Comparison of ENCODE assay signal across 8 cellular contexts in genomic region chr4:972651-973424, GRCh38. TPM values are rescaled to one million over a fixed set of nuclear protein-coding genes. Genes with fewer than 3 reads are reported as not detected.
DNase-seq lines count a peak whose midpoint lies in the region; ATAC-seq, FAIRE-seq and TF ChIP-seq lines count a peak whose summit lies in the region.

No MANE protein-coding gene starts in this region.

- DNase-seq in AG04449 (ENCODE audit: low read depth, low spot score) (no peak), HL-60 (ENCODE audit: low read depth in 1 of 2, low spot score in 1 of 2) (peak in 1 of 2 experiments; percentile 29), endothelial cell of umbilical vein (ENCODE audit: low read depth, low spot score) (peak; percentile 24), nephron progenitor cell (peak; percentile 50), thoracic aorta (ENCODE audit: low spot score) (no peak), NOMO-1 treated with DMSO at 0.1 percent for 48 hours (lab: John Stamatoyannopoulos, UW; ENCODE audit: unreplicated experiment) (no peak)
- DNase-seq in activated CD4-positive, alpha-beta memory T cell treated with anti-CD3 and anti-CD28 coated beads, Interleukin-2, amount 10 ng/mL, durations not matched to agents 7 days and 5 days, result peak; percentile 58

- BruUV-seq in endothelial cell of umbilical vein (replicated peaks; lab: Mats Ljungman, UMichigan), result no TSS peak

- H3K27ac ChIP-seq in HL-60 (replicated peaks) (no peak overlapping the region), endothelial cell of umbilical vein (ENCODE audit: insufficient read depth, low read depth, low read length) (no peak overlapping the region), thoracic aorta (no peak overlapping the region)

- no peaks in the 10 kb centered on the region for H3K27me3 Mint-ChIP-seq in activated CD4-positive, alpha-beta memory T cell treated with anti-CD3 and anti-CD28 coated beads, Interleukin-2, amount 10 ng/mL, durations not matched to agents 7 days and 5 days
- peaks cover 50% of the 10 kb centered on the region for H3K27me3 Mint-ChIP-seq in nephron progenitor cell (ENCODE audit: low read depth, poor library complexity)

- no peaks in the 10 kb centered on the region for H3K79me2 ChIP-seq in endothelial cell of umbilical vein (ENCODE audit: control insufficient read depth, insufficient read depth, low read length)

- FAIRE-seq in endothelial cell of umbilical vein (lab: Jason Lieb, UNC), result no peak

- dilution Hi-C loops in endothelial cell of umbilical vein (cut with MboI; ENCODE audit: extremely low pct_ligation_motif_present, low sequenced_read_pairs), result no loop called here

- POLR2A ChIA-PET in AG04449 (lab: Yijun Ruan, JAX), result no interaction called here
- POLR2A ChIA-PET in activated CD4-positive, alpha-beta memory T cell treated with anti-CD3 and anti-CD28 coated beads, Interleukin-2, amount 10 ng/mL, durations not matched to agents 7 days and 5 days (lab: Charles Lee), result interaction anchor here (0.8 to 2.0 kb wide), 5 partner anchors 10 to 43 kb away, joined by 3 to 6 read pairs (median 4); partner anchors contain the start of genes GAK and TMEM175
- POLR2A ChIA-PET in endothelial cell of umbilical vein (lab: Charles Lee), result no interaction called here

- H3K36me3 ChIP-seq in endothelial cell of umbilical vein (ENCODE audit: control insufficient read depth in 2 of 2, extremely low read depth in 1 of 2, insufficient read depth in 2 of 2, low read length in 2 of 2) (no peaks in the 10 kb centered on the region), thoracic aorta (no peaks in the 10 kb centered on the region)

- peak overlapping the region; percentile 85 for H3K4me2 ChIP-seq in endothelial cell of umbilical vein (ENCODE audit: insufficient read depth, low read length)

- no peak for TF ChIP-seq POLR2A in endothelial cell of umbilical vein (IDR thresholded peaks at IDR 0.05; ENCODE audit: low read depth, low read length)

- intact Hi-C loops in endothelial cell of umbilical vein (cut with micrococcal nuclease), result loop anchor here (1.0 to 2.0 kb wide), 2 partner anchors 14 to 41 kb away; partner anchors contain the start of genes GAK, IDUA and TMEM175

- H3K4me1 ChIP-seq in endothelial cell of umbilical vein (ENCODE audit: control insufficient read depth, extremely low read depth, insufficient read depth, low read length), result peaks cover 11% of the 10 kb centered on the region
- H3K4me1 ChIP-seq in thoracic aorta (ENCODE audit: control insufficient read depth in 1 of 2, low read depth in 2 of 2), result peaks cover 10 to 21% of the 10 kb centered on the region in 2 donors

- H3K4me3 ChIP-seq in AG04449 (ENCODE audit: low read depth, low read length) (peak overlapping the region; percentile 75), HL-60 (replicated peaks; ENCODE audit: insufficient read depth, low read length) (peak overlapping the region; percentile 67), endothelial cell of umbilical vein (replicated peaks in 1 of 3; ENCODE audit: insufficient read depth in 1 of 3, low read depth in 1 of 3, low read length in 3 of 3) (peak overlapping the region; percentile 62 to 95 (median 87)), thoracic aorta (peak overlapping the region; percentile 97)

- H3K9me1 ChIP-seq in endothelial cell of umbilical vein (replicated peaks; ENCODE audit: control insufficient read depth, extremely low read depth, insufficient read depth, low read length), result no peaks in the 10 kb centered on the region

- no peak overlapping the region for H3K27ac Mint-ChIP-seq in activated CD4-positive, alpha-beta memory T cell treated with anti-CD3 and anti-CD28 coated beads, Interleukin-2, amount 10 ng/mL, durations not matched to agents 7 days and 5 days
- H3K27ac Mint-ChIP-seq in nephron progenitor cell, result no peak overlapping the region

- no peaks in the 10 kb centered on the region for H3K9me3 Mint-ChIP-seq in activated CD4-positive, alpha-beta memory T cell treated with anti-CD3 and anti-CD28 coated beads, Interleukin-2, amount 10 ng/mL, durations not matched to agents 7 days and 5 days
- H3K9me3 Mint-ChIP-seq in nephron progenitor cell, result peaks cover 13% of the 10 kb centered on the region

- H3K4me1 Mint-ChIP-seq in activated CD4-positive, alpha-beta memory T cell treated with anti-CD3 and anti-CD28 coated beads, Interleukin-2, amount 10 ng/mL, durations not matched to agents 7 days and 5 days, result peaks cover 6% of the 10 kb centered on the region
- peaks cover 9% of the 10 kb centered on the region for H3K4me1 Mint-ChIP-seq in nephron progenitor cell

- peak overlapping the region; percentile 56 for H3K4me3 Mint-ChIP-seq in activated CD4-positive, alpha-beta memory T cell treated with anti-CD3 and anti-CD28 coated beads, Interleukin-2, amount 10 ng/mL, durations not matched to agents 7 days and 5 days
- peak overlapping the region; percentile 57 for H3K4me3 Mint-ChIP-seq in nephron progenitor cell

- H2AFZ ChIP-seq in endothelial cell of umbilical vein (ENCODE audit: low read depth, low read length), result peak overlapping the region; percentile 46

- H4K20me1 ChIP-seq in endothelial cell of umbilical vein (replicated peaks; ENCODE audit: control insufficient read depth, extremely low read depth, insufficient read depth, low read length), result no peaks in the 10 kb centered on the region

- no peak for TF ChIP-seq CTCF in AG04449 (IDR thresholded peaks at IDR 0.05; ENCODE audit: insufficient read depth, low read length, missing control alignments)
- no peak for TF ChIP-seq CTCF in HL-60 (IDR thresholded peaks at IDR 0.05; ENCODE audit: insufficient read depth, low read length)
- TF ChIP-seq CTCF in endothelial cell of umbilical vein (IDR thresholded peaks at IDR 0.05; ENCODE audit: extremely low read depth in 1 of 2, insufficient read depth in 1 of 2, low read depth in 1 of 2, low read length in 2 of 2), result no peak
- TF ChIP-seq CTCF in nephron progenitor cell (IDR thresholded peaks at IDR 0.05), result no peak
- no peak for TF ChIP-seq CTCF in thoracic aorta (IDR thresholded peaks at IDR 0.05)

- CTCF ChIA-PET in AG04449 (lab: Yijun Ruan, JAX), result interaction anchor here (0.9 to 1.3 kb wide), 3 partner anchors 15 to 105 kb away, joined by 3 read pairs; no protein-coding TSS in a partner anchor
- CTCF ChIA-PET in activated CD4-positive, alpha-beta memory T cell treated with anti-CD3 and anti-CD28 coated beads, Interleukin-2, amount 10 ng/mL, durations not matched to agents 7 days and 5 days (lab: Charles Lee), result no interaction called here
- CTCF ChIA-PET in endothelial cell of umbilical vein (lab: Charles Lee), result interaction anchor here (1.0 kb wide), 1 partner anchor 14 kb away, joined by 5 read pairs; the partner anchor contains the start of gene IDUA

- ATAC-seq in GM19452 (IDR thresholded peaks at IDR 0.05; ENCODE audit: unreplicated experiment), result peak; percentile 38
- ATAC-seq in thoracic aorta (ENCODE audit: insufficient number of reproducible peaks, low FRiP score, low read depth), result peak; percentile 25

- H3K36me3 Mint-ChIP-seq in activated CD4-positive, alpha-beta memory T cell treated with anti-CD3 and anti-CD28 coated beads, Interleukin-2, amount 10 ng/mL, durations not matched to agents 7 days and 5 days (ENCODE audit: low read depth), result no peaks in the 10 kb centered on the region
- no peaks in the 10 kb centered on the region for H3K36me3 Mint-ChIP-seq in nephron progenitor cell (ENCODE audit: low read depth)

- H3K27me3 ChIP-seq in HL-60 (ENCODE audit: insufficient read depth, poor library complexity, severe bottlenecking) (no peaks in the 10 kb centered on the region), endothelial cell of umbilical vein (ENCODE audit: control insufficient read depth in 2 of 2, insufficient read depth in 2 of 2, low read length in 2 of 2) (no peaks in the 10 kb centered on the region), thoracic aorta (replicated peaks; ENCODE audit: insufficient read depth) (no peaks in the 10 kb centered on the region)

- H3K9me3 ChIP-seq in endothelial cell of umbilical vein (replicated peaks; ENCODE audit: control insufficient read depth, insufficient read depth, low read length) (no peaks in the 10 kb centered on the region), thoracic aorta (no peaks in the 10 kb centered on the region)

- peak overlapping the region; percentile 12 for H3K9ac ChIP-seq in endothelial cell of umbilical vein (replicated peaks; ENCODE audit: extremely low read depth, insufficient read depth, low read length)

RNA-seq across cellular contexts. Expression of gene DGKQ, which starts 0.5 kb away (rescaled TPM):
- 10 to 100 TPM; 13.8 to 14.7 TPM for total RNA-seq in activated CD4-positive, alpha-beta memory T cell treated with anti-CD3 and anti-CD28 coated beads, Interleukin-2, amount 10 ng/mL, durations not matched to agents 7 days and 5 days
- total RNA-seq in endothelial cell of umbilical vein, result 20.2 and 20.4 TPM in 2 replicates
- polyA plus RNA-seq in endothelial cell of umbilical vein, result 15.8 and 18.3 TPM in 2 replicates
- polyA plus RNA-seq in endothelial cell of umbilical vein (2011; cell fraction: cytosol; rRNA removed), result 7.2 and 12.3 TPM in 2 replicates
- polyA plus RNA-seq in endothelial cell of umbilical vein (2011; cell fraction: nucleus; rRNA removed), result 64.3 and 74.9 TPM in 2 replicates
- 9.3 and 13.6 TPM in 2 replicates for polyA plus RNA-seq in endothelial cell of umbilical vein (2012)
- polyA minus RNA-seq in endothelial cell of umbilical vein, result 8.7 and 12.7 TPM in 2 replicates
- 1.8 TPM for polyA minus RNA-seq in endothelial cell of umbilical vein (2011; cell fraction: cytosol; rRNA and poly(A)+ RNA removed)
- polyA minus RNA-seq in endothelial cell of umbilical vein (2011; cell fraction: nucleus; rRNA and poly(A)+ RNA removed), result 12.3 and 21.8 TPM in 2 replicates
- 10 to 100 TPM; 18.6 to 24.0 TPM for total RNA-seq in thoracic aorta

RNA-seq across cellular contexts. Expression of gene IDUA, which starts 14.0 kb away (rescaled TPM):
- 10 to 100 TPM; 18.8 to 19.0 TPM for total RNA-seq in activated CD4-positive, alpha-beta memory T cell treated with anti-CD3 and anti-CD28 coated beads, Interleukin-2, amount 10 ng/mL, durations not matched to agents 7 days and 5 days
- total RNA-seq in endothelial cell of umbilical vein (29.2 and 34.1 TPM in 2 replicates), thoracic aorta (10 to 100 TPM; 23.4 to 31.9 TPM)
- 19.1 and 23.6 TPM in 2 replicates for polyA plus RNA-seq in endothelial cell of umbilical vein
- polyA plus RNA-seq in endothelial cell of umbilical vein (2011; cell fraction: cytosol; rRNA removed), result 3.3 and 4.2 TPM in 2 replicates
- polyA plus RNA-seq in endothelial cell of umbilical vein (2011; cell fraction: nucleus; rRNA removed), result 73.4 and 129 TPM in 2 replicates
- 10.2 and 16.5 TPM in 2 replicates for polyA plus RNA-seq in endothelial cell of umbilical vein (2012)
- polyA minus RNA-seq in endothelial cell of umbilical vein, result 9.5 and 14.7 TPM in 2 replicates
- 1.6 TPM for polyA minus RNA-seq in endothelial cell of umbilical vein (2011; cell fraction: cytosol; rRNA and poly(A)+ RNA removed)
- 10.7 and 32.5 TPM in 2 replicates for polyA minus RNA-seq in endothelial cell of umbilical vein (2011; cell fraction: nucleus; rRNA and poly(A)+ RNA removed)

RNA-seq across cellular contexts. Expression of gene SLC26A1, which starts 20.4 kb away (rescaled TPM):
- total RNA-seq in activated CD4-positive, alpha-beta memory T cell treated with anti-CD3 and anti-CD28 coated beads, Interleukin-2, amount 10 ng/mL, durations not matched to agents 7 days and 5 days, result under 1 TPM in 1 of 2 experiments, not detected in 1; 0.20 TPM
- total RNA-seq in endothelial cell of umbilical vein, result 0.32 TPM in 1 of 2 replicates, not detected in the other
- 0.06 and 0.10 TPM in 2 replicates for polyA plus RNA-seq in endothelial cell of umbilical vein
- polyA plus RNA-seq in endothelial cell of umbilical vein (2011; cell fraction: cytosol; rRNA removed), result 0.07 TPM in 1 of 2 replicates, not detected in the other
- 0.14 TPM in 1 of 2 replicates, not detected in the other for polyA plus RNA-seq in endothelial cell of umbilical vein (2011; cell fraction: nucleus; rRNA removed)
- polyA plus RNA-seq in endothelial cell of umbilical vein (2012), result 1.00 and 1.9 TPM in 2 replicates
- not detected in 2 replicates for polyA minus RNA-seq in endothelial cell of umbilical vein
- polyA minus RNA-seq in endothelial cell of umbilical vein (2011; cell fraction: cytosol; rRNA and poly(A)+ RNA removed), result 0.41 TPM
- polyA minus RNA-seq in endothelial cell of umbilical vein (2011; cell fraction: nucleus; rRNA and poly(A)+ RNA removed), result not detected in 2 replicates
- total RNA-seq in thoracic aorta, result not detected

RNA-seq across cellular contexts. Expression of gene FGFRL1, which starts 38.6 kb away (rescaled TPM):
- total RNA-seq in activated CD4-positive, alpha-beta memory T cell treated with anti-CD3 and anti-CD28 coated beads, Interleukin-2, amount 10 ng/mL, durations not matched to agents 7 days and 5 days, result 1 to 10 TPM; 7.1 to 8.9 TPM
- total RNA-seq in endothelial cell of umbilical vein, result 33.3 and 34.8 TPM in 2 replicates
- polyA plus RNA-seq in endothelial cell of umbilical vein, result 74.6 and 88.8 TPM in 2 replicates
- 73.5 and 75.3 TPM in 2 replicates for polyA plus RNA-seq in endothelial cell of umbilical vein (2011; cell fraction: cytosol; rRNA removed)
- polyA plus RNA-seq in endothelial cell of umbilical vein (2011; cell fraction: nucleus; rRNA removed), result 26.9 and 32.1 TPM in 2 replicates
- polyA plus RNA-seq in endothelial cell of umbilical vein (2012), result 35.4 and 45.4 TPM in 2 replicates
- 115 and 131 TPM in 2 replicates for polyA minus RNA-seq in endothelial cell of umbilical vein
- polyA minus RNA-seq in endothelial cell of umbilical vein (2011; cell fraction: cytosol; rRNA and poly(A)+ RNA removed), result 17.3 TPM
- 19.3 and 20.6 TPM in 2 replicates for polyA minus RNA-seq in endothelial cell of umbilical vein (2011; cell fraction: nucleus; rRNA and poly(A)+ RNA removed)
- total RNA-seq in thoracic aorta, result 10 to 100 TPM; 61.1 to 84.0 TPM

RNA-seq across cellular contexts. Expression of gene TMEM175, which starts 40.6 kb away (rescaled TPM):
- total RNA-seq in activated CD4-positive, alpha-beta memory T cell treated with anti-CD3 and anti-CD28 coated beads, Interleukin-2, amount 10 ng/mL, durations not matched to agents 7 days and 5 days, result 10 to 100 TPM; 24.1 to 28.8 TPM
- total RNA-seq in endothelial cell of umbilical vein, result 16.5 and 21.9 TPM in 2 replicates
- polyA plus RNA-seq in endothelial cell of umbilical vein, result 80.1 and 83.0 TPM in 2 replicates
- 19.7 and 23.0 TPM in 2 replicates for polyA plus RNA-seq in endothelial cell of umbilical vein (2011; cell fraction: cytosol; rRNA removed)
- 121 and 134 TPM in 2 replicates for polyA plus RNA-seq in endothelial cell of umbilical vein (2011; cell fraction: nucleus; rRNA removed)
- 15.5 and 22.7 TPM in 2 replicates for polyA plus RNA-seq in endothelial cell of umbilical vein (2012)
- 38.9 and 41.1 TPM in 2 replicates for polyA minus RNA-seq in endothelial cell of umbilical vein
- polyA minus RNA-seq in endothelial cell of umbilical vein (2011; cell fraction: cytosol; rRNA and poly(A)+ RNA removed), result 3.5 TPM
- 24.0 and 24.6 TPM in 2 replicates for polyA minus RNA-seq in endothelial cell of umbilical vein (2011; cell fraction: nucleus; rRNA and poly(A)+ RNA removed)
- 10 to 100 TPM; 26.5 to 39.5 TPM for total RNA-seq in thoracic aorta

Comparison
In these comparisons a context has a peak if more than half of its experiments do, and no peak if none do; other contexts are left out.
1. DNase-seq: peak in activated CD4-positive, alpha-beta memory T cell treated with anti-CD3 and anti-CD28 coated beads, Interleukin-2, amount 10 ng/mL, durations not matched to agents 7 days and 5 days (single experiment), endothelial cell of umbilical vein (single experiment) and nephron progenitor cell (single experiment); none in AG04449 (single experiment), thoracic aorta (single experiment) and NOMO-1 treated with DMSO at 0.1 percent for 48 hours (single experiment).
2. Peak in every context shown above with its lines, with median percentiles within 50 percentile points of each other: H3K4me3 ChIP-seq.